1 cellular context compared by ENCODE assay signal in genomic region chr2:42360890-42361727, GRCh38.
TF ChIP-seq lines count a peak whose summit lies in the region.

COX7A2L (minus strand) TSS chr2:42361217; CDS start chr2:42361161, 56 bp downstream.

TF ChIP-seq in HepG2, 621 proteins besides CTCF, POLR2A, EP300 and RAD21 (continued from another document and continues in another):
- TF ChIP-seq ELK4 (CRISPR knock-in tag; IDR thresholded peaks at IDR 0.05; ENCODE audit: borderline replicate concordance), result no peak
- peak; percentile 69; the same call in 1 of the 2 replicates for TF ChIP-seq NFKBIZ (CRISPR knock-in tag; IDR thresholded peaks at IDR 0.05)
- TF ChIP-seq MYPOP (CRISPR knock-in tag; IDR thresholded peaks at IDR 0.05), result peak; percentile 81; the same call in 1 of the 2 replicates
- no peak for TF ChIP-seq KDM1A (CRISPR knock-in tag; IDR thresholded peaks at IDR 0.05)
- TF ChIP-seq NKX3-1 (CRISPR knock-in tag; IDR thresholded peaks at IDR 0.05), result peak; percentile 90; the same call in 1 of the 2 replicates
- TF ChIP-seq ZNF260 (CRISPR knock-in tag; IDR thresholded peaks at IDR 0.05; ENCODE audit: borderline replicate concordance, low read depth), result no peak
- no peak for TF ChIP-seq PCBP1 (IDR thresholded peaks at IDR 0.05; ENCODE audit: borderline replicate concordance, low read depth, low read length)
- no peak for TF ChIP-seq ZNF20 (CRISPR knock-in tag; IDR thresholded peaks at IDR 0.05)
- 0 out of 2 replicates have a peak, but pooled peaks have one; percentile 52 for TF ChIP-seq SIN3B (IDR thresholded peaks at IDR 0.05; ENCODE audit: low read length)
- no peak; the same call in 1 of the 2 replicates for TF ChIP-seq ZBTB42 (CRISPR knock-in tag; IDR thresholded peaks at IDR 0.05)
- peak; percentile 80; the same call in 1 of the 2 replicates for TF ChIP-seq ZNF614 (CRISPR knock-in tag; IDR thresholded peaks at IDR 0.05; ENCODE audit: borderline replicate concordance)
- TF ChIP-seq SALL2 (CRISPR knock-in tag; IDR thresholded peaks at IDR 0.05), result peak; percentile 96
- 0 out of 2 replicates have a peak, but pooled peaks have one; percentile 23 for TF ChIP-seq ZNF136 (CRISPR knock-in tag; IDR thresholded peaks at IDR 0.05; ENCODE audit: low read depth)
- no peak for TF ChIP-seq ZNF550 (CRISPR knock-in tag; IDR thresholded peaks at IDR 0.05; ENCODE audit: borderline replicate concordance)
- TF ChIP-seq SP4 (CRISPR knock-in tag; IDR thresholded peaks at IDR 0.05), result peak; percentile 91
- no peak for TF ChIP-seq ZNF3 (CRISPR knock-in tag; IDR thresholded peaks at IDR 0.05)
- no peak for TF ChIP-seq CEBPZ (IDR thresholded peaks at IDR 0.05; ENCODE audit: low read length)
- TF ChIP-seq KIAA2018 (CRISPR knock-in tag; IDR thresholded peaks at IDR 0.05; ENCODE audit: borderline replicate concordance), result no peak
- TF ChIP-seq RBM39 (IDR thresholded peaks at IDR 0.05; ENCODE audit: low read depth, low read length, poor library complexity, severe bottlenecking), result peak; percentile 89
- TF ChIP-seq PCBP2 (optimal IDR thresholded peaks at IDR 0.05; ENCODE audit: low read depth, low read length, poor library complexity, severe bottlenecking), result no peak
- TF ChIP-seq ZNF280D (CRISPR knock-in tag; IDR thresholded peaks at IDR 0.05), result peak; percentile 97
- 0 out of 2 replicates have a peak, but pooled peaks have one; percentile 36 for TF ChIP-seq SP1 (IDR thresholded peaks at IDR 0.05)
- TF ChIP-seq SP1 (CRISPR knock-in tag; IDR thresholded peaks at IDR 0.05), result peak; percentile 74
- peak; percentile 90 for TF ChIP-seq KDM2A (CRISPR knock-in tag; IDR thresholded peaks at IDR 0.05; ENCODE audit: borderline replicate concordance, low read depth)
- TF ChIP-seq CBX1 (IDR thresholded peaks at IDR 0.05; ENCODE audit: low read depth), result no peak
- TF ChIP-seq CREB3 (CRISPR knock-in tag; IDR thresholded peaks at IDR 0.05), result 0 out of 2 replicates have a peak, but pooled peaks have one; percentile 44
- TF ChIP-seq POLR2AphosphoS5 (IDR thresholded peaks at IDR 0.05; ENCODE audit: low read depth, low read length), result peak; percentile 72
- peak; percentile 74; the same call in 1 of the 2 replicates for TF ChIP-seq ZNF275 (CRISPR knock-in tag; IDR thresholded peaks at IDR 0.05; ENCODE audit: borderline replicate concordance)
- TF ChIP-seq RAD51 (IDR thresholded peaks at IDR 0.05; ENCODE audit: borderline replicate concordance), result peak; percentile 50; the same call in 1 of the 2 replicates
- no peak for TF ChIP-seq U2AF1 (optimal IDR thresholded peaks at IDR 0.05; ENCODE audit: low read depth, low read length)
- peak; percentile 30 for TF ChIP-seq IKZF4 (CRISPR knock-in tag; IDR thresholded peaks at IDR 0.05; ENCODE audit: borderline replicate concordance, low read depth, not compliant biosample characterization)
- TF ChIP-seq ZNF790 (CRISPR knock-in tag; IDR thresholded peaks at IDR 0.05; ENCODE audit: borderline replicate concordance), result no peak
